Comparison of ENCODE assay signal across 8 cellular contexts in genomic region chr16:57235128-57236092, GRCh38. TPM values are rescaled to one million over a fixed set of nuclear protein-coding genes. Genes with fewer than 3 reads are reported as not detected.
DNase-seq lines count a peak whose midpoint lies in the region; ATAC-seq and TF ChIP-seq lines count a peak whose summit lies in the region.

No MANE protein-coding gene starts in this region.

- TF ChIP-seq CTCF in LNCaP clone FGC (IDR thresholded peaks at IDR 0.05; ENCODE audit: control insufficient read depth, extremely low read depth, insufficient read depth) (no peak), ascending aorta (IDR thresholded peaks at IDR 0.05) (no peak)

- no peaks in the 10 kb centered on the region for H3K9me3 ChIP-seq in ascending aorta

- DNase-seq in DMS53 (lab: John Stamatoyannopoulos, UW) (peak; percentile 55), LNCaP clone FGC (ENCODE audit: low read depth) (peak; percentile 70), SIG-M5 treated with dmso at 0.1 percent for 504 hours (lab: John Stamatoyannopoulos, UW; ENCODE audit: unreplicated experiment) (peak; percentile 72), kidney glomerular epithelial cell (lab: John Stamatoyannopoulos, UW) (peak; percentile 7), NCI-H526 (lab: John Stamatoyannopoulos, UW) (no peak), ascending aorta (ENCODE audit: low spot score in 2 of 2) (no peak)

- intact Hi-C loops in ascending aorta (cut with DNase I) = no loop called here

- no peak overlapping the region for H3K27ac ChIP-seq in ascending aorta

- H3K4me3 ChIP-seq in LNCaP clone FGC (ENCODE audit: low read depth, low read length) (no peak overlapping the region), ascending aorta (no peak overlapping the region)

- H3K36me3 ChIP-seq in ascending aorta = peaks cover 69 to 85% of the 10 kb centered on the region in 2 donors

- no peaks in the 10 kb centered on the region for H3K4me1 ChIP-seq in ascending aorta

- ATAC-seq in GM18907 (IDR thresholded peaks at IDR 0.05; ENCODE audit: unreplicated experiment) (no peak), HG03025 (IDR thresholded peaks at IDR 0.05; ENCODE audit: low FRiP score, unreplicated experiment) (no peak)

- H3K27me3 ChIP-seq in ascending aorta = no peaks in the 10 kb centered on the region

RNA-seq across cellular contexts. Expression of gene ARL2BP, which starts 9.6 kb away (rescaled TPM):
- total RNA-seq in ascending aorta = 44.1 TPM

RNA-seq across cellular contexts. Expression of gene PLLP, which starts 49.1 kb away (rescaled TPM):
- 0.21 TPM for total RNA-seq in ascending aorta

RNA-seq across cellular contexts. Expression of gene RSPRY1, which starts 49.3 kb away (rescaled TPM):
- 29.3 TPM for total RNA-seq in ascending aorta

RNA-seq across cellular contexts. Expression of gene PSME3IP1, which starts 49.6 kb away (rescaled TPM):
- 32.6 TPM for total RNA-seq in ascending aorta

Comparison
In these comparisons a context has a peak if more than half of its experiments do, and no peak if none do; other contexts are left out.
1. DNase-seq: peak in DMS53 (single experiment), LNCaP clone FGC (single experiment), SIG-M5 treated with dmso at 0.1 percent for 504 hours (single experiment) and kidney glomerular epithelial cell (single experiment); none in NCI-H526 (0 of 2) and ascending aorta (0 of 2).